ENCODE assay signal across 17 cellular contexts in genomic region chrX:7102119-7102518, GRCh38. TPM values are rescaled to one million over a fixed set of nuclear protein-coding genes. Genes with fewer than 3 reads are reported as not detected.
DNase-seq lines count a peak whose midpoint lies in the region; ATAC-seq, FAIRE-seq and TF ChIP-seq lines count a peak whose summit lies in the region.
"Had no signal": no experiment of that assay in that cellular context is flagged by ENCODE, and none has a peak within 500 bp of the region (broad histone marks: within the 10 kb centered on the region; RNA-seq: fewer than 3 reads in every experiment).

No MANE protein-coding gene starts in this region.

- no peaks in the 10 kb centered on the region for H3K4me1 Mint-ChIP-seq in astrocyte (ENCODE audit: low read depth, unreplicated experiment)

- no peaks in the 10 kb centered on the region for H3K36me3 ChIP-seq in astrocyte (ENCODE audit: insufficient read depth, low read length)
- H3K36me3 ChIP-seq in breast epithelium, result no peaks in the 10 kb centered on the region

- H3K4me2 ChIP-seq in astrocyte (ENCODE audit: low read length), result no peak overlapping the region

- H3K79me2 ChIP-seq in astrocyte (ENCODE audit: insufficient read depth, low read length), result no peaks in the 10 kb centered on the region

- H3K4me1 ChIP-seq in astrocyte (ENCODE audit: insufficient read depth, low read length) (no peaks in the 10 kb centered on the region), breast epithelium (no peaks in the 10 kb centered on the region)

- H3K4me3 ChIP-seq in astrocyte (ENCODE audit: insufficient read depth, low read depth, low read length), result no peak overlapping the region
- no peak overlapping the region for H3K4me3 ChIP-seq in breast epithelium
- no peak overlapping the region for H3K4me3 ChIP-seq in dorsolateral prefrontal cortex
- H3K4me3 ChIP-seq: GM23248 had no signal

- H3K27me3 Mint-ChIP-seq in astrocyte (ENCODE audit: low read depth, unreplicated experiment), result no peaks in the 10 kb centered on the region

- no peaks in the 10 kb centered on the region for H3K9me3 Mint-ChIP-seq in astrocyte (ENCODE audit: unreplicated experiment)
- H3K9me3 Mint-ChIP-seq: CD8-positive, alpha-beta T cell had no signal

- DNase-seq in GM18507 (ENCODE audit: extremely low spot score, insufficient read length, low read depth) (no peak), astrocyte (ENCODE audit: low read depth) (no peak), dermis blood vessel endothelial cell (no peak), breast epithelium (ENCODE audit: low spot score in 2 of 2) (no peak), dorsolateral prefrontal cortex (no peak)
- DNase-seq: C1 segment of cervical spinal cord; CD8-positive, alpha-beta T cell; DMS 273 treated with DMSO at 0.1 percent for 48 hours; DMS79; GM23248; H7; HCEC 1CT had no signal

- H3K36me3 Mint-ChIP-seq in astrocyte (ENCODE audit: low read depth, unreplicated experiment), result no peaks in the 10 kb centered on the region

- intact Hi-C loops in breast epithelium (cut with DNase I; ENCODE audit: low total_unique reads) (no loop called here), dorsolateral prefrontal cortex (cut with DNase I) (no loop called here)

- H3K4me3 Mint-ChIP-seq in astrocyte (ENCODE audit: unreplicated experiment), result no peak overlapping the region
- H3K4me3 Mint-ChIP-seq: CD8-positive, alpha-beta T cell had no signal

- H3K27ac Mint-ChIP-seq in astrocyte (ENCODE audit: unreplicated experiment), result no peak overlapping the region
- H3K27ac Mint-ChIP-seq: CD8-positive, alpha-beta T cell had no signal

- H3K27ac ChIP-seq in astrocyte (ENCODE audit: low read depth, low read length), result no peak overlapping the region
- H3K27ac ChIP-seq in breast epithelium, result no peak overlapping the region
- no peak overlapping the region for H3K27ac ChIP-seq in dorsolateral prefrontal cortex
- H3K27ac ChIP-seq: GM23248 had no signal

- H4K20me1 ChIP-seq in astrocyte (ENCODE audit: insufficient read depth, low read length), result peaks cover 9% of the 10 kb centered on the region

- TF ChIP-seq POLR2A in breast epithelium (IDR thresholded peaks at IDR 0.05), result no peak

- H3K9me3 ChIP-seq in astrocyte (ENCODE audit: insufficient read depth, low read depth, low read length) (no peaks in the 10 kb centered on the region), breast epithelium (no peaks in the 10 kb centered on the region)

- H2AFZ ChIP-seq in astrocyte (ENCODE audit: low read depth, low read length), result no peak overlapping the region
- H2AFZ ChIP-seq: GM23248 had no signal

- no peak for ATAC-seq in GM18502 (IDR thresholded peaks at IDR 0.05; ENCODE audit: poor library complexity, unreplicated experiment)
- ATAC-seq: CD8-positive, alpha-beta T cell had no signal

- no peak overlapping the region for H3K9ac ChIP-seq in astrocyte (ENCODE audit: low read length)
- H3K9ac ChIP-seq: GM23248 had no signal

- H3K27me3 ChIP-seq in astrocyte (ENCODE audit: insufficient read depth, low read length), result no peaks in the 10 kb centered on the region
- H3K27me3 ChIP-seq in breast epithelium, result no peaks in the 10 kb centered on the region
- no peaks in the 10 kb centered on the region for H3K27me3 ChIP-seq in dorsolateral prefrontal cortex

- FAIRE-seq in GM18507 (lab: Jason Lieb, UNC) (peak; percentile 62), astrocyte (lab: Jason Lieb, UNC) (peak; percentile 95), islet of Langerhans (lab: Jason Lieb, UNC) (peak; percentile 45)
- FAIRE-seq: D721Med, G401.6, H1 had no signal

- TF ChIP-seq CTCF in astrocyte (IDR thresholded peaks at IDR 0.05; ENCODE audit: insufficient read depth, low read depth, low read length) (no peak), breast epithelium (IDR thresholded peaks at IDR 0.05) (no peak), dorsolateral prefrontal cortex (IDR thresholded peaks at IDR 0.05 in 54 of 56, conservative IDR thresholded peaks at IDR 0.05 in 2 of 56; ENCODE audit: low read depth in 1 of 56, partially characterized antibody in 56 of 56) (no peak)

RNA-seq across cellular contexts. Expression of gene STS, which starts 45.4 kb away (rescaled TPM):
- total RNA-seq in astrocyte (3.9 and 4.6 TPM in 2 replicates), dermis blood vessel endothelial cell (3.1 and 6.1 TPM in 2 replicates), breast epithelium (10 to 100 TPM in 2 of 3 donors, 1 to 10 TPM in 1; 9.8 to 17.0 (median 10.8) TPM), dorsolateral prefrontal cortex (10 to 100 TPM in 119 of 120 experiments, 1 to 10 TPM in 1; 5.0 to 73.7 (median 23.6) TPM)

RNA-seq across cellular contexts. Expression of gene PUDP, which starts 45.8 kb away (rescaled TPM):
- 18.4 and 21.8 TPM in 2 replicates for total RNA-seq in astrocyte
- 11.4 and 17.2 TPM in 2 replicates for total RNA-seq in dermis blood vessel endothelial cell
- total RNA-seq in breast epithelium, result 10 to 100 TPM in 2 of 3 donors, 1 to 10 TPM in 1; 6.2 to 20.3 (median 17.9) TPM
- total RNA-seq in dorsolateral prefrontal cortex, result 10 to 100 TPM in 117 of 120 experiments, 1 to 10 TPM in 3; 8.9 to 39.3 (median 18.6) TPM
